In the genomic region with DNA sequence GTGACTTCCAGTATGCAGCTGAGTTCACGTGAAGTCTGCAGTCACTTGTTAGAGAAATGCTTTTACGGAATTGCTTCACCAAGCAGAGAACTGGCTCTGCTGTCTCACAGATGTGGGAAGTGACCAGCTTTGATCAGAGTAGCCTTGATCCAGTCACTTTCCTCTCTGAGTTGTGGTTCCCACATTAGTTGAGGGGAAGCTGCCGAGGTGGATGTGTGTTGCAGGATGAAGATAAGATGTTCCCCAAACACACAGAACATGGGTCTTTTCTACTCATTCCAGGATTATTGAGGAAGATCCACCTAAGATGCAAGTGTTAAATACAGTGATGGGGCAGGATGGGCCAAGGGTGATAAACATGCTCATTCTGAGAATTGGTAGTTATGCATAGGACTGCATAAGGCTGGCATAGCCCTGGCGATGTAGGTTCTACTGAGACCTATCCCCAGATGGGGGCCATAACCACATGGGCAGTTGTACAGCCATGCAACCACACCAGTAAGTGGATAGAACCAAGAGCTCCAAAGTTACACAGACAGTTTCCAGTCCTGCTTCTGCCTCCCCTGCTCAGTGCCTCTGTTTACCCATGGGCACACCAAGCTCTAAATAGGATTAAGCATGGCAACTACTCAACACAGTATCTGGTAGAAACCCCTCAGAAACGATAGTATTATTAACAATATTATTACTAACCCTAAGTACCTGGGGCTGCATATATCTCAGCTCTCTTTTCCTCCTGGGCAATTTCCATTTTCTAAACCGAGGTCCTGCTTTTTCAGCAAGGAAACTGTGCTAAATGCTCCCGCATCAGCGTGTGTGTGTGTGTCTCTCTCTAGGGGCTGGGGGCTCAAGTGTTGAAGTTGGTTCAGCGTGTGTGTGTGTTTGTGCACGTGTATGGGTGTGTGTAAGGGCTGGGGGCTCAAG, we compare ENCODE assay signal across 8 cellular contexts.
A peak's percentile ranks its signal among the peaks of the same experiment; 100 is the strongest.
DNase-seq lines count a peak whose midpoint lies in the region; ATAC-seq, FAIRE-seq and TF ChIP-seq lines count a peak whose summit lies in the region.

No MANE protein-coding gene starts in this region.

- TF ChIP-seq CTCF in A549 (IDR thresholded peaks at IDR 0.05) = no peak
- TF ChIP-seq CTCF in mucosa of descending colon (IDR thresholded peaks at IDR 0.05) = no peak

- FAIRE-seq in A549 (lab: Jason Lieb, UNC) (no peak), HTR-8/SVneo (lab: Jason Lieb, UNC) (peak; percentile 38)

- TF ChIP-seq RAD21 in A549 (conservative IDR thresholded peaks at IDR 0.05 in 1 of 2, IDR thresholded peaks at IDR 0.05 in 1 of 2) = no peak

- H3K9me3 Mint-ChIP-seq in central memory CD8-positive, alpha-beta T cell = no peaks in the 10 kb centered on the region

- WGBS in A549 (ENCODE audit: missing lambda C conversion rate) = 70% methylated on average over 8 of the region's 10 CpGs

- no peak for ATAC-seq in A549
- no peak for ATAC-seq in central memory CD8-positive, alpha-beta T cell (replicated peaks; ENCODE audit: extremely low read depth, poor library complexity, severe bottlenecking)
- ATAC-seq in mucosa of descending colon = no peak

- peak overlapping the region; percentile 50 for H3K4me3 ChIP-seq in A549
- H3K4me3 ChIP-seq in mucosa of descending colon = peak overlapping the region; percentile 29

- TF ChIP-seq POLR2A in A549 (IDR thresholded peaks at IDR 0.05; ENCODE audit: low read length) = no peak

- H3K36me3 ChIP-seq in mucosa of descending colon (ENCODE audit: low read depth) = no peaks in the 10 kb centered on the region

- H3K27me3 Mint-ChIP-seq in central memory CD8-positive, alpha-beta T cell = peaks cover 43% of the 10 kb centered on the region

- H3K36me3 Mint-ChIP-seq in central memory CD8-positive, alpha-beta T cell (ENCODE audit: insufficient read depth) = peaks cover 5% of the 10 kb centered on the region

- TF ChIP-seq EP300 in A549 (IDR thresholded peaks at IDR 0.05) = no peak

- POLR2A ChIA-PET in A549 (lab: Yijun Ruan, JAX) = interaction anchor here (0.8 kb wide), 1 partner anchor 11 kb away, joined by 3 read pairs; no protein-coding TSS in a partner anchor

- 0 out of 3 replicates have a peak, but pooled peaks cover 4% of the 10 kb centered on the region for H3K4me1 ChIP-seq in A549
- peaks cover 46% of the 10 kb centered on the region for H3K4me1 ChIP-seq in mucosa of descending colon (ENCODE audit: low read depth)

- H3K4me1 Mint-ChIP-seq in central memory CD8-positive, alpha-beta T cell = peaks cover 13% of the 10 kb centered on the region

- CTCF ChIA-PET in A549 (lab: Yijun Ruan, JAX) = interaction anchor here (1.9 to 2.2 kb wide), 2 partner anchors 9 to 697 kb away, joined by 4 to 6 read pairs; no protein-coding TSS in a partner anchor

- H3K9me3 ChIP-seq in A549 (no peaks in the 10 kb centered on the region), mucosa of descending colon (no peaks in the 10 kb centered on the region)

- H3K4me3 Mint-ChIP-seq in central memory CD8-positive, alpha-beta T cell = peak overlapping the region; percentile 83

- peak overlapping the region; percentile 52 for H3K27ac Mint-ChIP-seq in central memory CD8-positive, alpha-beta T cell (ENCODE audit: low read depth)

- DNase-seq in A549 (ENCODE audit: low read depth in 1 of 2, low spot score in 1 of 2) = no peak
- no peak for DNase-seq in HTR-8/SVneo (ENCODE audit: insufficient read length, low spot score)
- no peak for DNase-seq in central memory CD8-positive, alpha-beta T cell (ENCODE audit: low spot score in 2 of 2)
- peak in 1 of 3 donors; percentile 24 for DNase-seq in mucosa of descending colon
- no peak for DNase-seq in globus pallidus (ENCODE audit: low spot score)
- DNase-seq in GM19238 (ENCODE audit: insufficient read length, low spot score) = no peak
- DNase-seq in inferior parietal cortex (ENCODE audit: extremely low spot score) = no peak
- no peak for DNase-seq in DMS114 treated with DMSO at 0.1 percent for 48 hours (lab: John Stamatoyannopoulos, UW; ENCODE audit: unreplicated experiment)

- H3K27ac ChIP-seq in A549 = peak overlapping the region; percentile 71 to 89

- H3K4me2 ChIP-seq in A549 = peak overlapping the region; percentile 83

- intact Hi-C loops in mucosa of descending colon (cut with DNase I, micrococcal nuclease) = no loop called here

TF ChIP-seq in A549, 52 proteins besides CTCF, POLR2A, EP300 and RAD21 (continues in another document):
- TF ChIP-seq KDM5A (IDR thresholded peaks at IDR 0.05) (no peak), CBX8 (IDR thresholded peaks at IDR 0.05) (no peak), ZC3H11A (IDR thresholded peaks at IDR 0.05) (no peak), HOXB13 (CRISPR knock-in tag; IDR thresholded peaks at IDR 0.05; ENCODE audit: low read depth) (no peak), RNF2 (IDR thresholded peaks at IDR 0.05; ENCODE audit: borderline replicate concordance, low read depth) (no peak), EHF (CRISPR knock-in tag; IDR thresholded peaks at IDR 0.05) (no peak), FOSB (CRISPR knock-in tag; IDR thresholded peaks at IDR 0.05) (no peak), SREBF2 (IDR thresholded peaks at IDR 0.05) (no peak), FOXS1 (CRISPR knock-in tag; IDR thresholded peaks at IDR 0.05) (no peak), ZFP36 (IDR thresholded peaks at IDR 0.05; ENCODE audit: borderline replicate concordance, partially characterized antibody) (no peak), CHD4 (IDR thresholded peaks at IDR 0.05; ENCODE audit: borderline replicate concordance) (no peak), HOXA7 (CRISPR knock-in tag; IDR thresholded peaks at IDR 0.05) (no peak), NPAS2 (CRISPR knock-in tag; IDR thresholded peaks at IDR 0.05; ENCODE audit: borderline replicate concordance) (no peak)
- TF ChIP-seq, protein P1, sequence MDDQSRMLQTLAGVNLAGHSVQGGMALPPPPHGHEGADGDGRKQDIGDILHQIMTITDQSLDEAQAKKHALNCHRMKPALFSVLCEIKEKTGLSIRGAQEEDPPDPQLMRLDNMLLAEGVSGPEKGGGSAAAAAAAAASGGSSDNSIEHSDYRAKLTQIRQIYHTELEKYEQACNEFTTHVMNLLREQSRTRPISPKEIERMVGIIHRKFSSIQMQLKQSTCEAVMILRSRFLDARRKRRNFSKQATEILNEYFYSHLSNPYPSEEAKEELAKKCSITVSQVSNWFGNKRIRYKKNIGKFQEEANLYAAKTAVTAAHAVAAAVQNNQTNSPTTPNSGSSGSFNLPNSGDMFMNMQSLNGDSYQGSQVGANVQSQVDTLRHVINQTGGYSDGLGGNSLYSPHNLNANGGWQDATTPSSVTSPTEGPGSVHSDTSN (IDR thresholded peaks at IDR 0.05) = no peak
- TF ChIP-seq, protein P2, sequence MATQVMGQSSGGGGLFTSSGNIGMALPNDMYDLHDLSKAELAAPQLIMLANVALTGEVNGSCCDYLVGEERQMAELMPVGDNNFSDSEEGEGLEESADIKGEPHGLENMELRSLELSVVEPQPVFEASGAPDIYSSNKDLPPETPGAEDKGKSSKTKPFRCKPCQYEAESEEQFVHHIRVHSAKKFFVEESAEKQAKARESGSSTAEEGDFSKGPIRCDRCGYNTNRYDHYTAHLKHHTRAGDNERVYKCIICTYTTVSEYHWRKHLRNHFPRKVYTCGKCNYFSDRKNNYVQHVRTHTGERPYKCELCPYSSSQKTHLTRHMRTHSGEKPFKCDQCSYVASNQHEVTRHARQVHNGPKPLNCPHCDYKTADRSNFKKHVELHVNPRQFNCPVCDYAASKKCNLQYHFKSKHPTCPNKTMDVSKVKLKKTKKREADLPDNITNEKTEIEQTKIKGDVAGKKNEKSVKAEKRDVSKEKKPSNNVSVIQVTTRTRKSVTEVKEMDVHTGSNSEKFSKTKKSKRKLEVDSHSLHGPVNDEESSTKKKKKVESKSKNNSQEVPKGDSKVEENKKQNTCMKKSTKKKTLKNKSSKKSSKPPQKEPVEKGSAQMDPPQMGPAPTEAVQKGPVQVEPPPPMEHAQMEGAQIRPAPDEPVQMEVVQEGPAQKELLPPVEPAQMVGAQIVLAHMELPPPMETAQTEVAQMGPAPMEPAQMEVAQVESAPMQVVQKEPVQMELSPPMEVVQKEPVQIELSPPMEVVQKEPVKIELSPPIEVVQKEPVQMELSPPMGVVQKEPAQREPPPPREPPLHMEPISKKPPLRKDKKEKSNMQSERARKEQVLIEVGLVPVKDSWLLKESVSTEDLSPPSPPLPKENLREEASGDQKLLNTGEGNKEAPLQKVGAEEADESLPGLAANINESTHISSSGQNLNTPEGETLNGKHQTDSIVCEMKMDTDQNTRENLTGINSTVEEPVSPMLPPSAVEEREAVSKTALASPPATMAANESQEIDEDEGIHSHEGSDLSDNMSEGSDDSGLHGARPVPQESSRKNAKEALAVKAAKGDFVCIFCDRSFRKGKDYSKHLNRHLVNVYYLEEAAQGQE (IDR thresholded peaks at IDR 0.05) = no peak
- TF ChIP-seq, protein P3, sequence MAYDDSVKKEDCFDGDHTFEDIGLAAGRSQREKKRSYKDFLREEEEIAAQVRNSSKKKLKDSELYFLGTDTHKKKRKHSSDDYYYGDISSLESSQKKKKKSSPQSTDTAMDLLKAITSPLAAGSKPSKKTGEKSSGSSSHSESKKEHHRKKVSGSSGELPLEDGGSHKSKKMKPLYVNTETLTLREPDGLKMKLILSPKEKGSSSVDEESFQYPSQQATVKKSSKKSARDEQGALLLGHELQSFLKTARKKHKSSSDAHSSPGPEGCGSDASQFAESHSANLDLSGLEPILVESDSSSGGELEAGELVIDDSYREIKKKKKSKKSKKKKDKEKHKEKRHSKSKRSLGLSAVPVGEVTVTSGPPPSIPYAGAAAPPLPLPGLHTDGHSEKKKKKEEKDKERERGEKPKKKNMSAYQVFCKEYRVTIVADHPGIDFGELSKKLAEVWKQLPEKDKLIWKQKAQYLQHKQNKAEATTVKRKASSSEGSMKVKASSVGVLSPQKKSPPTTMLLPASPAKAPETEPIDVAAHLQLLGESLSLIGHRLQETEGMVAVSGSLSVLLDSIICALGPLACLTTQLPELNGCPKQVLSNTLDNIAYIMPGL (CRISPR knock-in tag; IDR thresholded peaks at IDR 0.05; ENCODE audit: borderline replicate concordance) = no peak
- TF ChIP-seq, protein P4, sequence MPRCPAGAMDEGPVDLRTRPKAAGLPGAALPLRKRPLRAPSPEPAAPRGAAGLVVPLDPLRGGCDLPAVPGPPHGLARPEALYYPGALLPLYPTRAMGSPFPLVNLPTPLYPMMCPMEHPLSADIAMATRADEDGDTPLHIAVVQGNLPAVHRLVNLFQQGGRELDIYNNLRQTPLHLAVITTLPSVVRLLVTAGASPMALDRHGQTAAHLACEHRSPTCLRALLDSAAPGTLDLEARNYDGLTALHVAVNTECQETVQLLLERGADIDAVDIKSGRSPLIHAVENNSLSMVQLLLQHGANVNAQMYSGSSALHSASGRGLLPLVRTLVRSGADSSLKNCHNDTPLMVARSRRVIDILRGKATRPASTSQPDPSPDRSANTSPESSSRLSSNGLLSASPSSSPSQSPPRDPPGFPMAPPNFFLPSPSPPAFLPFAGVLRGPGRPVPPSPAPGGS (IDR thresholded peaks at IDR 0.05) = no peak
